25 cellular contexts compared by ENCODE assay signal in the genomic region with DNA sequence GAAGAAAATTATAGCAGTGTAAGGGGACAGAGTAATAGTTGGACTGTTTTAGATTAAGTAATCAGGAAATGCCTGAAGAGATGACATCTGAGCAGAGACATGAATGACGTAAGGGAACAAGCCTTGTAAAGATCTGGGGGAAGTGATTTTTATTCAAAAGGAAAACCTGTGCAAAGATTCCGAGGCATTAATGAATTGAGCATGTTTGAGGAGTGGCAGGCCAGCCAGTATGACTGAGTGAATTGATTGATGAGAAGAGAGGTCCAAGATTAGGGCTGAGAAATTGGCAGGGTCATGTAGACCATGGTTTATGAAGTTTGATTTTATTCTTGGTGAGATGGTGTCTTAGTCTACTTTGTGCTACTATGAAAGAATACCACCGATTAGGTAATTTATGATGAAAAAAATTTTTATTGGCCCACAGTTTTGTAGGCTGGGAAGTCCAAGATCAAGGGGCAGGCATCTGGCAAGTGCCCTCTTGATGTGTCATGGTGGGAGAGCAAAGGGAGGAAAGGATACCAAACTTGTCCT.
A peak's percentile ranks its signal among the peaks of the same experiment; 100 is the strongest.
DNase-seq lines count a peak whose midpoint lies in the region; ATAC-seq, FAIRE-seq and TF ChIP-seq lines count a peak whose summit lies in the region.
"Had no signal": no experiment of that assay in that cellular context is flagged by ENCODE, and none has a peak within 500 bp of the region (broad histone marks: within the 10 kb centered on the region; RNA-seq: fewer than 3 reads in every experiment).

No MANE protein-coding gene starts in this region.

- DNase-seq in EH (ENCODE audit: low read depth) = peak; percentile 70
- DNase-seq in M059J (ENCODE audit: low read depth) = peak; percentile 33
- peak; percentile 64 for DNase-seq in dermis blood vessel endothelial cell
- DNase-seq in lung microvascular endothelial cell (ENCODE audit: low read depth in 2 of 2) = peak; percentile 44 to 74
- no peak for DNase-seq in H54 (ENCODE audit: insufficient read length, low spot score)
- DNase-seq in SHP77 treated with DMSO at 0.1 percent for 48 hours (lab: John Stamatoyannopoulos, UW) = no peak
- DNase-seq in testis = no peak
- DNase-seq in activated CD4-positive, alpha-beta T cell treated with anti-CD3 and anti-CD28 coated beads for 36 hours = no peak
- DNase-seq: activated CD4-positive, CD25-positive, alpha-beta regulatory T cell treated with anti-CD3 and anti-CD28 coated beads, Interleukin-2, amount 50 U/mL, for 72 hours; activated naive CD4-positive, alpha-beta T cell treated with anti-CD3 and anti-CD28 coated beads, Interleukin-2, amount 10 ng/mL, durations not matched to agents 7 days and 5 days; activated T-cell treated with anti-CD3 and anti-CD28 coated beads, Interleukin-2, amount 50 U/mL, for 72 hours; anterior cingulate cortex; CD8-positive, alpha-beta memory T cell; cerebellar nuclear complex; DMS79 treated with DMSO at 0.1 percent for 48 hours; effector memory CD4-positive, alpha-beta T cell; esophagus squamous epithelium; immature natural killer cell; left ventricle myocardium inferior; NCI-H1105 treated with DMSO at 0.1 percent for 48 hours; NCI-H2107; NCI-H510A; Peyer's patch; spleen; upper lobe of left lung had no signal

- no peak for ATAC-seq in activated CD4-positive, alpha-beta T cell treated with anti-CD3 and anti-CD28 coated beads for 36 hours
- ATAC-seq: activated T-cell treated with anti-CD3 and anti-CD28 coated beads, Interleukin-2, amount 50 U/mL, for 72 hours had no signal

- no peak overlapping the region for H3K27ac Mint-ChIP-seq in activated CD4-positive, alpha-beta T cell treated with anti-CD3 and anti-CD28 coated beads for 36 hours
- H3K27ac Mint-ChIP-seq: activated naive CD4-positive, alpha-beta T cell treated with anti-CD3 and anti-CD28 coated beads, Interleukin-2, amount 10 ng/mL, durations not matched to agents 7 days and 5 days; activated T-cell treated with anti-CD3 and anti-CD28 coated beads, Interleukin-2, amount 50 U/mL, for 72 hours; CD8-positive, alpha-beta memory T cell; immature natural killer cell had no signal

- no peak overlapping the region for H3K4me3 Mint-ChIP-seq in activated CD4-positive, alpha-beta T cell treated with anti-CD3 and anti-CD28 coated beads for 36 hours
- H3K4me3 Mint-ChIP-seq: activated naive CD4-positive, alpha-beta T cell treated with anti-CD3 and anti-CD28 coated beads, Interleukin-2, amount 10 ng/mL, durations not matched to agents 7 days and 5 days; activated T-cell treated with anti-CD3 and anti-CD28 coated beads, Interleukin-2, amount 50 U/mL, for 72 hours; CD8-positive, alpha-beta memory T cell; immature natural killer cell had no signal

- H3K4me1 Mint-ChIP-seq in activated CD4-positive, alpha-beta T cell treated with anti-CD3 and anti-CD28 coated beads for 36 hours = no peaks in the 10 kb centered on the region
- H3K4me1 Mint-ChIP-seq: activated naive CD4-positive, alpha-beta T cell treated with anti-CD3 and anti-CD28 coated beads, Interleukin-2, amount 10 ng/mL, durations not matched to agents 7 days and 5 days; CD8-positive, alpha-beta memory T cell; immature natural killer cell had no signal

- POLR2A ChIA-PET in activated CD4-positive, alpha-beta T cell treated with anti-CD3 and anti-CD28 coated beads for 36 hours (lab: Charles Lee) = no interaction called here

- intact Hi-C loops in testis (cut with DNase I; ENCODE audit: low total_unique reads) = no loop called here
- intact Hi-C loops in activated CD4-positive, alpha-beta T cell treated with anti-CD3 and anti-CD28 coated beads for 36 hours (cut with DNase I, micrococcal nuclease) = no loop called here

- no peak overlapping the region for H3K27ac ChIP-seq in testis
- H3K27ac ChIP-seq: esophagus squamous epithelium, left ventricle myocardium inferior, Peyer's patch, spleen had no signal

- no peak for TF ChIP-seq CTCF in testis (IDR thresholded peaks at IDR 0.05)

- no peaks in the 10 kb centered on the region for H3K9me3 ChIP-seq in testis
- H3K9me3 ChIP-seq: esophagus squamous epithelium, Peyer's patch, upper lobe of left lung had no signal

- WGBS in testis, 2 donors = 69 to 89% methylated on average over 3 of the region's 3 CpGs

- CTCF ChIA-PET in activated CD4-positive, alpha-beta T cell treated with anti-CD3 and anti-CD28 coated beads for 36 hours (lab: Charles Lee) = no interaction called here

- H3K4me1 ChIP-seq in testis = no peaks in the 10 kb centered on the region
- H3K4me1 ChIP-seq: esophagus squamous epithelium, left ventricle myocardium inferior, Peyer's patch, spleen, upper lobe of left lung had no signal

- no peak overlapping the region for H3K4me3 ChIP-seq in testis
- H3K4me3 ChIP-seq: esophagus squamous epithelium, left ventricle myocardium inferior, Peyer's patch, spleen, upper lobe of left lung had no signal

- peaks cover 17% of the 10 kb centered on the region for H3K27me3 Mint-ChIP-seq in activated CD4-positive, alpha-beta T cell treated with anti-CD3 and anti-CD28 coated beads for 36 hours

- H3K36me3 Mint-ChIP-seq in activated CD4-positive, alpha-beta T cell treated with anti-CD3 and anti-CD28 coated beads for 36 hours (ENCODE audit: low read depth) = no peaks in the 10 kb centered on the region
- H3K36me3 Mint-ChIP-seq: activated naive CD4-positive, alpha-beta T cell treated with anti-CD3 and anti-CD28 coated beads, Interleukin-2, amount 10 ng/mL, durations not matched to agents 7 days and 5 days; CD8-positive, alpha-beta memory T cell; immature natural killer cell had no signal

- FAIRE-seq in H54 (lab: Jason Lieb, UNC) = no peak

- H3K27me3 ChIP-seq in testis = no peaks in the 10 kb centered on the region
- H3K27me3 ChIP-seq: esophagus squamous epithelium, Peyer's patch, upper lobe of left lung had no signal

- H3K9me3 Mint-ChIP-seq in activated CD4-positive, alpha-beta T cell treated with anti-CD3 and anti-CD28 coated beads for 36 hours (ENCODE audit: low read depth) = no peaks in the 10 kb centered on the region
- H3K9me3 Mint-ChIP-seq: activated naive CD4-positive, alpha-beta T cell treated with anti-CD3 and anti-CD28 coated beads, Interleukin-2, amount 10 ng/mL, durations not matched to agents 7 days and 5 days had no signal

- no peaks in the 10 kb centered on the region for H3K36me3 ChIP-seq in testis (ENCODE audit: low read depth, missing control alignments)
- H3K36me3 ChIP-seq: esophagus squamous epithelium, left ventricle myocardium inferior, Peyer's patch, spleen, upper lobe of left lung had no signal

- TF ChIP-seq POLR2A in H54 (IDR thresholded peaks at IDR 0.05; ENCODE audit: low read depth, low read length) (no peak), testis (IDR thresholded peaks at IDR 0.05) (no peak)

Comparison
In these comparisons a context has a peak if more than half of its experiments do, and no peak if none do; other contexts are left out.
1. DNase-seq: peak in EH (single experiment), M059J (single experiment), dermis blood vessel endothelial cell (single experiment) and lung microvascular endothelial cell (2 of 2); none in H54 (single experiment), SHP77 treated with DMSO at 0.1 percent for 48 hours (single experiment), testis (single experiment) and activated CD4-positive, alpha-beta T cell treated with anti-CD3 and anti-CD28 coated beads for 36 hours (single experiment).